Comparison of ENCODE assay signal across 11 cellular contexts in the genomic region with DNA sequence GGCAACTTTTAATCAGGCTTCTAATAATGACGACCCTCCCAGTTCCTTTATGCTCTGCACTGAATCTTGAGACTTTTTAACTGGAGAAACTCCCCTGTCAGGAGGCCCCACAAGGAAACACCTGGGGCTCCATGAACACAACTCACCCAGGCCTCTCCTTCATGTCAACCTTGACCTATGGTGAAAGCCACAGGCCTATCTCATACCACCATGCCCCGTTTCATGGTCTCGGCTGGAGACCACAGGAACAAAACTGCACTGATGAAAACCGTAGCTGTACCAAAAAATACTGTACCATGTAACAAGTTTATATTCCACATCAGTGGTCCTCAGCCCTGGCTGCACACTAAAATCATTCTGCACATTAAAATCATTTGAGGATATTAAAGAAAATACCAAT. TPM values are rescaled to one million over a fixed set of nuclear protein-coding genes. Genes with fewer than 3 reads are reported as not detected.
DNase-seq lines count a peak whose midpoint lies in the region; ATAC-seq and TF ChIP-seq lines count a peak whose summit lies in the region.
"Had no signal": no experiment of that assay in that cellular context is flagged by ENCODE, and none has a peak within 500 bp of the region (broad histone marks: within the 10 kb centered on the region; RNA-seq: fewer than 3 reads in every experiment).

No MANE protein-coding gene starts in this region.

- H3K27ac ChIP-seq in gastrocnemius medialis = peak overlapping the region in 2 of 4 donors; percentile 6 to 19
- H3K27ac ChIP-seq: lower lobe of right lung had no signal

- no peaks in the 10 kb centered on the region for H3K9me3 ChIP-seq in gastrocnemius medialis
- H3K9me3 ChIP-seq: lower lobe of right lung had no signal

- H3K4me1 Mint-ChIP-seq in glutamatergic neuron (ENCODE audit: low read depth, unreplicated experiment) (peaks cover 37% of the 10 kb centered on the region), progenitor cell of endocrine pancreas (ENCODE audit: low read depth) (peaks cover 18% of the 10 kb centered on the region)

- H3K27ac Mint-ChIP-seq in glutamatergic neuron (ENCODE audit: unreplicated experiment) = no peak overlapping the region
- no peak overlapping the region for H3K27ac Mint-ChIP-seq in progenitor cell of endocrine pancreas
- H3K27ac Mint-ChIP-seq: activated CD4-positive, alpha-beta T cell treated with anti-CD3 and anti-CD28 coated beads, Interleukin-2, amount 10 ng/mL, durations not matched to agents 7 days and 5 days had no signal

- peaks cover 57 to 68% of the 10 kb centered on the region in 2 donors for H3K4me1 ChIP-seq in gastrocnemius medialis

- DNase-seq in glutamatergic neuron (no peak), gastrocnemius medialis (no peak), progenitor cell of endocrine pancreas (ENCODE audit: low spot score, unreplicated experiment) (no peak)
- no peak for DNase-seq in stimulated activated CD8-positive, alpha-beta memory T cell treated with anti-CD3 and anti-CD28 coated beads, Interleukin-4, amount 100 ng/mL, for 48 hours
- DNase-seq: activated CD4-positive, alpha-beta T cell treated with anti-CD3 and anti-CD28 coated beads, Interleukin-2, amount 10 ng/mL, durations not matched to agents 7 days and 5 days; SIG-M5 had no signal

- H3K4me3 ChIP-seq in gastrocnemius medialis = no peak overlapping the region
- H3K4me3 ChIP-seq: lower lobe of right lung had no signal

- no peak for TF ChIP-seq POLR2A in gastrocnemius medialis (IDR thresholded peaks at IDR 0.05)

- peak; percentile 41 for ATAC-seq in GM18499 (IDR thresholded peaks at IDR 0.05; ENCODE audit: insufficient read depth, unreplicated experiment)
- ATAC-seq in GM21786 (IDR thresholded peaks at IDR 0.05; ENCODE audit: unreplicated experiment) = peak; percentile 58
- peak; percentile 21 for ATAC-seq in HG03469 (IDR thresholded peaks at IDR 0.05; ENCODE audit: unreplicated experiment)
- ATAC-seq in gastrocnemius medialis = no peak
- ATAC-seq in GM19351 (IDR thresholded peaks at IDR 0.05; ENCODE audit: unreplicated experiment) = no peak

- H3K27me3 ChIP-seq in gastrocnemius medialis = no peaks in the 10 kb centered on the region

- H3K36me3 Mint-ChIP-seq in glutamatergic neuron (ENCODE audit: unreplicated experiment) (peaks cover 6% of the 10 kb centered on the region), progenitor cell of endocrine pancreas (ENCODE audit: insufficient read depth) (peaks cover 13% of the 10 kb centered on the region)

- peaks cover 3% of the 10 kb centered on the region for H3K9me3 Mint-ChIP-seq in glutamatergic neuron (ENCODE audit: unreplicated experiment)
- H3K9me3 Mint-ChIP-seq in progenitor cell of endocrine pancreas (ENCODE audit: low read depth) = no peaks in the 10 kb centered on the region
- H3K9me3 Mint-ChIP-seq: activated CD4-positive, alpha-beta T cell treated with anti-CD3 and anti-CD28 coated beads, Interleukin-2, amount 10 ng/mL, durations not matched to agents 7 days and 5 days had no signal

- H3K27me3 Mint-ChIP-seq in glutamatergic neuron (ENCODE audit: unreplicated experiment) (peaks cover 6% of the 10 kb centered on the region), progenitor cell of endocrine pancreas (no peaks in the 10 kb centered on the region)
- H3K27me3 Mint-ChIP-seq: activated CD4-positive, alpha-beta T cell treated with anti-CD3 and anti-CD28 coated beads, Interleukin-2, amount 10 ng/mL, durations not matched to agents 7 days and 5 days had no signal

- H3K36me3 ChIP-seq in gastrocnemius medialis = no peaks in the 10 kb centered on the region

- intact Hi-C loops in gastrocnemius medialis (cut with DNase I; ENCODE audit: low total_unique reads) = no loop called here

- H3K4me3 Mint-ChIP-seq in glutamatergic neuron (ENCODE audit: unreplicated experiment) (peak overlapping the region; percentile 25), progenitor cell of endocrine pancreas (ENCODE audit: low read depth) (no peak overlapping the region)
- H3K4me3 Mint-ChIP-seq: activated CD4-positive, alpha-beta T cell treated with anti-CD3 and anti-CD28 coated beads, Interleukin-2, amount 10 ng/mL, durations not matched to agents 7 days and 5 days had no signal

- no peak for TF ChIP-seq CTCF in glutamatergic neuron (IDR thresholded peaks at IDR 0.05; ENCODE audit: partially characterized antibody, unreplicated experiment)
- no peak for TF ChIP-seq CTCF in gastrocnemius medialis (IDR thresholded peaks at IDR 0.05 in 4 of 5, conservative IDR thresholded peaks at IDR 0.05 in 1 of 5)
- TF ChIP-seq CTCF in progenitor cell of endocrine pancreas (IDR thresholded peaks at IDR 0.05; ENCODE audit: unreplicated experiment) = no peak

- in situ Hi-C loops in gastrocnemius medialis (cut with MboI; ENCODE audit: low sequenced_read_pairs in 4 of 4) = no loop called here

RNA-seq across cellular contexts. Expression of gene ZNF827, which starts 57.0 kb away (rescaled TPM):
- total RNA-seq in glutamatergic neuron (ENCODE audit: unreplicated experiment) (227 TPM), gastrocnemius medialis (10 to 100 TPM in 2 of 4 donors, 1 to 10 TPM in 2; 7.2 to 16.1 (median 10.9) TPM), progenitor cell of endocrine pancreas (49.2 and 50.2 TPM in 2 replicates)

Comparison
In these comparisons a context has a peak if more than half of its experiments do, and no peak if none do; other contexts are left out.
1. ATAC-seq: peak in GM18499 (single experiment), GM21786 (single experiment) and HG03469 (single experiment); none in gastrocnemius medialis (0 of 2) and GM19351 (single experiment).